ENCODE assay signal across 1 cellular context in the genomic region with DNA sequence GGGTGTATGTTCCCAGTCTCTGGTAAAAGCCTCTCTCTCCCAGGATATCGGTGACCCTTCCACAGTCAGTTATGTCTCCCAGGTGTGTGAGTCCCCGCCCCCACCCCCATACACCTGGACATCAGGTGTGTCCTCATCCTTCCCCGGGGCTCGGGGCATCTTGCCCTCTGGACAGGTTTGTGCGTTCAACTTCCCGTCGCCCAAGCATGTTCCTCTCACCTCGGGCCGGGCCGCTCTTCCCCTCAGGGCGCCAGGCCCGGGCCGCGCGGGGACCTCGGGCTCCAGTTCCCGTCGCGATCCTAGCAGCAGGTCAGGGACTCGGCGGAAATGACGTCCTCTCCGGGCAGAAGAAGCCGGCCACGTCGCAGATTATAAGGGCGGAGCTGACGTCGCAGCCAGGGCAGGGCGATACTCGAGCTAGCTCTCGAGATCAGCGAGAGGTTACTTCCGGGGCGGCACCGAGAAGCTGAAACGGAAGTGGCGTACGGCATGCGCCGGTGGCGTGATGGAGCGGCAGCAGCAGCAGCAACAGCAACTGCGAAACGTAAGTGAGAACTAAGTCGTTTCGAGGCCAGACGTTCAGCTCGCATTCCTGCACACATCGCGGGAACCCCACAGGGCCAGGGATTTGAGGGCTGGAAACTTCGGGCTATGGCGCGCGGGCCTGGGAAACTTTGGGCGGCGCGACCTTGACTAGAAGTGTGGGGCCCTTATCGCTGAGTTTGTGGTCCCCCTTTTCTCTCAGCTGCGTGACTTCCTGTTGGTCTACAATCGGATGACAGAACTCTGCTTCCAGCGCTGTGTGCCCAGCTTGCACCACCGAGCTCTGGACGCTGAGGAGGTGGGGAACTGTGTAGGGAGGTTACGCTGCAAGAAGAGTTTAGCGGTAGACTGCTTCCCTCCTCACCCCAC.
A peak's percentile ranks its signal among the peaks of the same experiment; 100 is the strongest.
TF ChIP-seq lines count a peak whose summit lies in the region.

A gene with protein sequence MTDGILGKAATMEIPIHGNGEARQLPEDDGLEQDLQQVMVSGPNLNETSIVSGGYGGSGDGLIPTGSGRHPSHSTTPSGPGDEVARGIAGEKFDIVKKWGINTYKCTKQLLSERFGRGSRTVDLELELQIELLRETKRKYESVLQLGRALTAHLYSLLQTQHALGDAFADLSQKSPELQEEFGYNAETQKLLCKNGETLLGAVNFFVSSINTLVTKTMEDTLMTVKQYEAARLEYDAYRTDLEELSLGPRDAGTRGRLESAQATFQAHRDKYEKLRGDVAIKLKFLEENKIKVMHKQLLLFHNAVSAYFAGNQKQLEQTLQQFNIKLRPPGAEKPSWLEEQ (minus strand): TSS at position 320 of the 912 bp plus-strand sequence. CDS start 910 bp downstream, outside the sequence.
A gene with protein sequence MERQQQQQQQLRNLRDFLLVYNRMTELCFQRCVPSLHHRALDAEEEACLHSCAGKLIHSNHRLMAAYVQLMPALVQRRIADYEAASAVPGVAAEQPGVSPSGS (plus strand): TSS at position 490 of the 912 bp plus-strand sequence. CDS start 16 bp downstream, at position 506.

TF ChIP-seq in HepG2, 621 proteins besides CTCF, POLR2A, EP300 and RAD21 (continued from another document and continues in another):
- peak; percentile 45; the same call in 1 of the 2 replicates for TF ChIP-seq AKAP8 (CRISPR knock-in tag; IDR thresholded peaks at IDR 0.05)
- TF ChIP-seq, protein P1, sequence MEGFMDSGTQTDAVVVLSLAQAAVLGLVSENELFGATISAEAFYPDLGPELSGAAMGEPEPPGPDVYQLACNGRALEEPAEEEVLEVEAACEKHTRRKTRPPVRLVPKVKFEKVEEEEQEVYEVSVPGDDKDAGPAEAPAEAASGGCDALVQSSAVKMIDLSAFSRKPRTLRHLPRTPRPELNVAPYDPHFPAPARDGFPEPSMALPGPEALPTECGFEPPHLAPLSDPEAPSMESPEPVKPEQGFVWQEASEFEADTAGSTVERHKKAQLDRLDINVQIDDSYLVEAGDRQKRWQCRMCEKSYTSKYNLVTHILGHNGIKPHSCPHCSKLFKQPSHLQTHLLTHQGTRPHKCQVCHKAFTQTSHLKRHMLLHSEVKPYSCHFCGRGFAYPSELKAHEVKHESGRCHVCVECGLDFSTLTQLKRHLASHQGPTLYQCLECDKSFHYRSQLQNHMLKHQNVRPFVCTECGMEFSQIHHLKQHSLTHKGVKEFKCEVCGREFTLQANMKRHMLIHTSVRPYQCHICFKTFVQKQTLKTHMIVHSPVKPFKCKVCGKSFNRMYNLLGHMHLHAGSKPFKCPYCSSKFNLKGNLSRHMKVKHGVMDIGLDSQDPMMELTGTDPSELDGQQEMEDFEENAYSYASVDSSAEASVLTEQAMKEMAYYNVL (CRISPR knock-in tag; IDR thresholded peaks at IDR 0.05; ENCODE audit: borderline replicate concordance): 0 out of 2 replicates have a peak, but pooled peaks have one; percentile 35
- TF ChIP-seq AGO2 (optimal IDR thresholded peaks at IDR 0.05; ENCODE audit: low read depth, low read length): peak; percentile 65
- TF ChIP-seq RARA (CRISPR knock-in tag; IDR thresholded peaks at IDR 0.05): peak; percentile 8; the same call in 1 of the 2 replicates
- TF ChIP-seq CCAR2 (optimal IDR thresholded peaks at IDR 0.05; ENCODE audit: low read depth, low read length): no peak
- no peak for TF ChIP-seq HNRNPH1 (optimal IDR thresholded peaks at IDR 0.05; ENCODE audit: low read depth, low read length)
- peak; percentile 75 for TF ChIP-seq ASH2L (IDR thresholded peaks at IDR 0.05; ENCODE audit: insufficient read length, low read depth, low read length)
- 0 out of 2 replicates have a peak, but pooled peaks have one; percentile 30 for TF ChIP-seq SP140L (CRISPR knock-in tag; IDR thresholded peaks at IDR 0.05; ENCODE audit: borderline replicate concordance)
- TF ChIP-seq, protein P2, sequence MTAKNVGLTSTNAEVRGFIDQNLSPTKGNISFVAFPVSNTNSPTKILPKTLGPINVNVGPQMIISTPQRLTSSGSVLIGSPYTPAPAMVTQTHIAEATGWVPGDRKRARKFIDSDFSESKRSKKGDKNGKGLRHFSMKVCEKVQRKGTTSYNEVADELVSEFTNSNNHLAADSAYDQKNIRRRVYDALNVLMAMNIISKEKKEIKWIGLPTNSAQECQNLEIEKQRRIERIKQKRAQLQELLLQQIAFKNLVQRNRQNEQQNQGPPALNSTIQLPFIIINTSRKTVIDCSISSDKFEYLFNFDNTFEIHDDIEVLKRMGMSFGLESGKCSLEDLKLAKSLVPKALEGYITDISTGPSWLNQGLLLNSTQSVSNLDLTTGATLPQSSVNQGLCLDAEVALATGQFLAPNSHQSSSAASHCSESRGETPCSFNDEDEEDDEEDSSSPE (CRISPR knock-in tag; IDR thresholded peaks at IDR 0.05): peak; percentile 36; the same call in 1 of the 2 replicates
- TF ChIP-seq, protein P3, sequence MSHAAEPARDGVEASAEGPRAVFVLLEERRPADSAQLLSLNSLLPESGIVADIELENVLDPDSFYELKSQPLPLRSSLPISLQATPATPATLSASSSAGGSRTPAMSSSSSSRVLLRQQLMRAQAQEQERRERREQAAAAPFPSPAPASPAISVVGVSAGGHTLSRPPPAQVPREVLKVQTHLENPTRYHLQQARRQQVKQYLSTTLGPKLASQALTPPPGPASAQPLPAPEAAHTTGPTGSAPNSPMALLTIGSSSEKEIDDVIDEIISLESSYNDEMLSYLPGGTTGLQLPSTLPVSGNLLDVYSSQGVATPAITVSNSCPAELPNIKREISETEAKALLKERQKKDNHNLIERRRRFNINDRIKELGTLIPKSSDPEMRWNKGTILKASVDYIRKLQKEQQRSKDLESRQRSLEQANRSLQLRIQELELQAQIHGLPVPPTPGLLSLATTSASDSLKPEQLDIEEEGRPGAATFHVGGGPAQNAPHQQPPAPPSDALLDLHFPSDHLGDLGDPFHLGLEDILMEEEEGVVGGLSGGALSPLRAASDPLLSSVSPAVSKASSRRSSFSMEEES (CRISPR knock-in tag; IDR thresholded peaks at IDR 0.05): peak; percentile 84
- TF ChIP-seq, protein P4, sequence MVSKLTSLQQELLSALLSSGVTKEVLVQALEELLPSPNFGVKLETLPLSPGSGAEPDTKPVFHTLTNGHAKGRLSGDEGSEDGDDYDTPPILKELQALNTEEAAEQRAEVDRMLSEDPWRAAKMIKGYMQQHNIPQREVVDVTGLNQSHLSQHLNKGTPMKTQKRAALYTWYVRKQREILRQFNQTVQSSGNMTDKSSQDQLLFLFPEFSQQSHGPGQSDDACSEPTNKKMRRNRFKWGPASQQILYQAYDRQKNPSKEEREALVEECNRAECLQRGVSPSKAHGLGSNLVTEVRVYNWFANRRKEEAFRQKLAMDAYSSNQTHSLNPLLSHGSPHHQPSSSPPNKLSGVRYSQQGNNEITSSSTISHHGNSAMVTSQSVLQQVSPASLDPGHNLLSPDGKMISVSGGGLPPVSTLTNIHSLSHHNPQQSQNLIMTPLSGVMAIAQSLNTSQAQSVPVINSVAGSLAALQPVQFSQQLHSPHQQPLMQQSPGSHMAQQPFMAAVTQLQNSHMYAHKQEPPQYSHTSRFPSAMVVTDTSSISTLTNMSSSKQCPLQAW (CRISPR knock-in tag; IDR thresholded peaks at IDR 0.05): peak; percentile 97
- TF ChIP-seq ZNF790 (CRISPR knock-in tag; IDR thresholded peaks at IDR 0.05; ENCODE audit: borderline replicate concordance): no peak; the same call in 1 of the 2 replicates
- TF ChIP-seq NR2F1 (CRISPR knock-in tag; IDR thresholded peaks at IDR 0.05): no peak
- TF ChIP-seq ZNF605 (CRISPR knock-in tag; IDR thresholded peaks at IDR 0.05): peak; percentile 43; the same call in 1 of the 2 replicates
- TF ChIP-seq MED13 (CRISPR knock-in tag; IDR thresholded peaks at IDR 0.05): no peak
- no peak for TF ChIP-seq ZNF850 (CRISPR knock-in tag; conservative IDR thresholded peaks at IDR 0.05)
- 0 out of 2 replicates have a peak, but pooled peaks have one; percentile 45 for TF ChIP-seq NFKBIZ (CRISPR knock-in tag; IDR thresholded peaks at IDR 0.05)
- peak; percentile 98 for TF ChIP-seq ZEB1 (IDR thresholded peaks at IDR 0.05; ENCODE audit: insufficient replicate concordance, low read depth)
- peak; percentile 59; the same call in 1 of the 2 replicates for TF ChIP-seq HOXD1 (CRISPR knock-in tag; IDR thresholded peaks at IDR 0.05)
- peak; percentile 37 for TF ChIP-seq MEF2D (CRISPR knock-in tag; IDR thresholded peaks at IDR 0.05)
- TF ChIP-seq ZMYM3 (CRISPR knock-in tag; IDR thresholded peaks at IDR 0.05): no peak
- TF ChIP-seq ZSCAN25 (CRISPR knock-in tag; IDR thresholded peaks at IDR 0.05): peak; percentile 29; the same call in 1 of the 2 replicates
- no peak for TF ChIP-seq RBAK (CRISPR knock-in tag; IDR thresholded peaks at IDR 0.05)
- peak; percentile 99 for TF ChIP-seq GABPB1 (CRISPR knock-in tag; IDR thresholded peaks at IDR 0.05)
- TF ChIP-seq SAFB2 (CRISPR knock-in tag; IDR thresholded peaks at IDR 0.05; ENCODE audit: borderline replicate concordance, low read depth): peak; percentile 88; the same call in 1 of the 2 replicates
- no peak for TF ChIP-seq ZNF282 (IDR thresholded peaks at IDR 0.05; ENCODE audit: partially characterized antibody)
- TF ChIP-seq ZNF34 (CRISPR knock-in tag; IDR thresholded peaks at IDR 0.05; ENCODE audit: borderline replicate concordance): 0 out of 2 replicates have a peak, but pooled peaks have one; percentile 32
- TF ChIP-seq, protein P5, sequence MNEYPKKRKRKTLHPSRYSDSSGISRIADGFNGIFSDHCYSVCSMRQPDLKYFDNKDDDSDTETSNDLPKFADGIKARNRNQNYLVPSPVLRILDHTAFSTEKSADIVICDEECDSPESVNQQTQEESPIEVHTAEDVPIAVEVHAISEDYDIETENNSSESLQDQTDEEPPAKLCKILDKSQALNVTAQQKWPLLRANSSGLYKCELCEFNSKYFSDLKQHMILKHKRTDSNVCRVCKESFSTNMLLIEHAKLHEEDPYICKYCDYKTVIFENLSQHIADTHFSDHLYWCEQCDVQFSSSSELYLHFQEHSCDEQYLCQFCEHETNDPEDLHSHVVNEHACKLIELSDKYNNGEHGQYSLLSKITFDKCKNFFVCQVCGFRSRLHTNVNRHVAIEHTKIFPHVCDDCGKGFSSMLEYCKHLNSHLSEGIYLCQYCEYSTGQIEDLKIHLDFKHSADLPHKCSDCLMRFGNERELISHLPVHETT (CRISPR knock-in tag; conservative IDR thresholded peaks at IDR 0.05): 0 out of 2 replicates have a peak, but pooled peaks have one; percentile 54
- peak; percentile 92 for TF ChIP-seq ETV5 (CRISPR knock-in tag; IDR thresholded peaks at IDR 0.05; ENCODE audit: borderline replicate concordance)
- no peak for TF ChIP-seq RFXANK (CRISPR knock-in tag; IDR thresholded peaks at IDR 0.05)
- 0 out of 2 replicates have a peak, but pooled peaks have one; percentile 77 for TF ChIP-seq ZNF124 (CRISPR knock-in tag; IDR thresholded peaks at IDR 0.05)
- peak; percentile 95 for TF ChIP-seq KAT8 (CRISPR knock-in tag; IDR thresholded peaks at IDR 0.05)
- TF ChIP-seq, protein P6, sequence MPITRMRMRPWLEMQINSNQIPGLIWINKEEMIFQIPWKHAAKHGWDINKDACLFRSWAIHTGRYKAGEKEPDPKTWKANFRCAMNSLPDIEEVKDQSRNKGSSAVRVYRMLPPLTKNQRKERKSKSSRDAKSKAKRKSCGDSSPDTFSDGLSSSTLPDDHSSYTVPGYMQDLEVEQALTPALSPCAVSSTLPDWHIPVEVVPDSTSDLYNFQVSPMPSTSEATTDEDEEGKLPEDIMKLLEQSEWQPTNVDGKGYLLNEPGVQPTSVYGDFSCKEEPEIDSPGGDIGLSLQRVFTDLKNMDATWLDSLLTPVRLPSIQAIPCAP (CRISPR knock-in tag; IDR thresholded peaks at IDR 0.05; ENCODE audit: low read depth): no peak
- peak; percentile 59; the same call in 1 of the 2 replicates for TF ChIP-seq HDAC2 (CRISPR knock-in tag; IDR thresholded peaks at IDR 0.05)
- 0 out of 2 replicates have a peak, but pooled peaks have one; percentile 32 for TF ChIP-seq PHF21A (CRISPR knock-in tag; IDR thresholded peaks at IDR 0.05)
- no peak for TF ChIP-seq REXO4 (CRISPR knock-in tag; IDR thresholded peaks at IDR 0.05; ENCODE audit: borderline replicate concordance)
- TF ChIP-seq ZNF546 (CRISPR knock-in tag; conservative IDR thresholded peaks at IDR 0.05): no peak
- TF ChIP-seq ZNF326 (CRISPR knock-in tag; IDR thresholded peaks at IDR 0.05; ENCODE audit: borderline replicate concordance): no peak
- no peak for TF ChIP-seq SMARCE1 (IDR thresholded peaks at IDR 0.05; ENCODE audit: borderline replicate concordance)
- TF ChIP-seq, protein P7, sequence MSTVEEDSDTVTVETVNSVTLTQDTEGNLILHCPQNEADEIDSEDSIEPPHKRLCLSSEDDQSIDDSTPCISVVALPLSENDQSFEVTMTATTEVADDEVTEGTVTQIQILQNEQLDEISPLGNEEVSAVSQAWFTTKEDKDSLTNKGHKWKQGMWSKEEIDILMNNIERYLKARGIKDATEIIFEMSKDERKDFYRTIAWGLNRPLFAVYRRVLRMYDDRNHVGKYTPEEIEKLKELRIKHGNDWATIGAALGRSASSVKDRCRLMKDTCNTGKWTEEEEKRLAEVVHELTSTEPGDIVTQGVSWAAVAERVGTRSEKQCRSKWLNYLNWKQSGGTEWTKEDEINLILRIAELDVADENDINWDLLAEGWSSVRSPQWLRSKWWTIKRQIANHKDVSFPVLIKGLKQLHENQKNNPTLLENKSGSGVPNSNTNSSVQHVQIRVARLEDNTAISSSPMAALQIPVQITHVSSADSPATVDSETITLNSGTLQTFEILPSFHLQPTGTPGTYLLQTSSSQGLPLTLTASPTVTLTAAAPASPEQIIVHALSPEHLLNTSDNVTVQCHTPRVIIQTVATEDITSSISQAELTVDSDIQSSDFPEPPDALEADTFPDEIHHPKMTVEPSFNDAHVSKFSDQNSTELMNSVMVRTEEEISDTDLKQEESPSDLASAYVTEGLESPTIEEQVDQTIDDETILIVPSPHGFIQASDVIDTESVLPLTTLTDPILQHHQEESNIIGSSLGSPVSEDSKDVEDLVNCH (CRISPR knock-in tag; IDR thresholded peaks at IDR 0.05): no peak
- TF ChIP-seq ZNF232 (CRISPR knock-in tag; IDR thresholded peaks at IDR 0.05; ENCODE audit: borderline replicate concordance): no peak
- TF ChIP-seq RBM22 (optimal IDR thresholded peaks at IDR 0.05; ENCODE audit: low read length): no peak
- no peak for TF ChIP-seq MTF1 (CRISPR knock-in tag; IDR thresholded peaks at IDR 0.05)
- peak; percentile 74; the same call in 1 of the 2 replicates for TF ChIP-seq KMT2B (CRISPR knock-in tag; IDR thresholded peaks at IDR 0.05)
- TF ChIP-seq, protein P8, sequence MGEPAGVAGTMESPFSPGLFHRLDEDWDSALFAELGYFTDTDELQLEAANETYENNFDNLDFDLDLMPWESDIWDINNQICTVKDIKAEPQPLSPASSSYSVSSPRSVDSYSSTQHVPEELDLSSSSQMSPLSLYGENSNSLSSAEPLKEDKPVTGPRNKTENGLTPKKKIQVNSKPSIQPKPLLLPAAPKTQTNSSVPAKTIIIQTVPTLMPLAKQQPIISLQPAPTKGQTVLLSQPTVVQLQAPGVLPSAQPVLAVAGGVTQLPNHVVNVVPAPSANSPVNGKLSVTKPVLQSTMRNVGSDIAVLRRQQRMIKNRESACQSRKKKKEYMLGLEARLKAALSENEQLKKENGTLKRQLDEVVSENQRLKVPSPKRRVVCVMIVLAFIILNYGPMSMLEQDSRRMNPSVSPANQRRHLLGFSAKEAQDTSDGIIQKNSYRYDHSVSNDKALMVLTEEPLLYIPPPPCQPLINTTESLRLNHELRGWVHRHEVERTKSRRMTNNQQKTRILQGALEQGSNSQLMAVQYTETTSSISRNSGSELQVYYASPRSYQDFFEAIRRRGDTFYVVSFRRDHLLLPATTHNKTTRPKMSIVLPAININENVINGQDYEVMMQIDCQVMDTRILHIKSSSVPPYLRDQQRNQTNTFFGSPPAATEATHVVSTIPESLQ (CRISPR knock-in tag; conservative IDR thresholded peaks at IDR 0.05): no peak
- no peak for TF ChIP-seq SSRP1 (CRISPR knock-in tag; IDR thresholded peaks at IDR 0.05)
- peak; percentile 93 for TF ChIP-seq GABPA (IDR thresholded peaks at IDR 0.05; ENCODE audit: low read depth, low read length)
- TF ChIP-seq GABPA (CRISPR knock-in tag; IDR thresholded peaks at IDR 0.05; ENCODE audit: low read depth): peak; percentile 99
- peak; percentile 56; the same call in 1 of the 2 replicates for TF ChIP-seq DNMT3B (CRISPR knock-in tag; conservative IDR thresholded peaks at IDR 0.05)
